ENCODE assay signal across 8 cellular contexts in genomic region chr3:136193273-136194043, GRCh38. TPM values are rescaled to one million over a fixed set of nuclear protein-coding genes. Genes with fewer than 3 reads are reported as not detected.
A peak's percentile ranks its signal among the peaks of the same experiment; 100 is the strongest.
DNase-seq lines count a peak whose midpoint lies in the region; ATAC-seq and TF ChIP-seq lines count a peak whose summit lies in the region.

No MANE protein-coding gene starts in this region.

- H3K9me3 Mint-ChIP-seq in activated T-cell treated with anti-CD3 and anti-CD28 coated beads, Interleukin-2, amount 50 U/mL, for 72 hours: no peaks in the 10 kb centered on the region

- no peak for ATAC-seq in activated T-cell treated with anti-CD3 and anti-CD28 coated beads, Interleukin-2, amount 50 U/mL, for 72 hours (replicated peaks in 1 of 2)
- no peak for ATAC-seq in HG03045 (IDR thresholded peaks at IDR 0.05; ENCODE audit: unreplicated experiment)
- no peak for ATAC-seq in GM19463 (IDR thresholded peaks at IDR 0.05; ENCODE audit: unreplicated experiment)
- no peak for ATAC-seq in HG03460 (IDR thresholded peaks at IDR 0.05; ENCODE audit: unreplicated experiment)

- TF ChIP-seq POLR2A in esophagus muscularis mucosa (IDR thresholded peaks at IDR 0.05; ENCODE audit: low read depth): no peak

- no peaks in the 10 kb centered on the region for H3K36me3 ChIP-seq in SJCRH30
- no peaks in the 10 kb centered on the region for H3K36me3 ChIP-seq in esophagus muscularis mucosa

- H3K4me3 ChIP-seq in SJCRH30 (peak overlapping the region; percentile 95), esophagus muscularis mucosa (peak overlapping the region; percentile 89 to 95 (median 92))

- intact Hi-C loops in esophagus muscularis mucosa (cut with DNase I): loop anchor here (2.0 to 10.0 kb wide), 4 partner anchors 46 to 671 kb away; partner anchors contain the start of genes NCK1 and PCCB

- DNase-seq in activated T-cell treated with anti-CD3 and anti-CD28 coated beads, Interleukin-2, amount 50 U/mL, for 72 hours: peak; percentile 18 to 21
- no peak for DNase-seq in activated T-cell treated with anti-CD3 and anti-CD28 coated beads, Interleukin-2, amount 50 U/mL, for 1 hour
- DNase-seq in SJCRH30 (peak in 1 of 2 experiments; percentile 34), esophagus muscularis mucosa (ENCODE audit: extremely low spot score) (no peak), pons (ENCODE audit: low spot score) (peak; percentile 45)

- no peak overlapping the region for H3K27ac ChIP-seq in SJCRH30
- peak overlapping the region; percentile 47 to 100 (median 100) for H3K27ac ChIP-seq in esophagus muscularis mucosa (replicated peaks in 1 of 4)

- H3K27me3 Mint-ChIP-seq in activated T-cell treated with anti-CD3 and anti-CD28 coated beads, Interleukin-2, amount 50 U/mL, for 72 hours (ENCODE audit: low read depth): no peaks in the 10 kb centered on the region

- no peak for TF ChIP-seq EP300 in esophagus muscularis mucosa (IDR thresholded peaks at IDR 0.05)

- peak overlapping the region; percentile 99 for H3K27ac Mint-ChIP-seq in activated T-cell treated with anti-CD3 and anti-CD28 coated beads, Interleukin-2, amount 50 U/mL, for 72 hours

- peak overlapping the region; percentile 97 to 99 for H3K4me3 Mint-ChIP-seq in activated T-cell treated with anti-CD3 and anti-CD28 coated beads, Interleukin-2, amount 50 U/mL, for 72 hours

- H3K36me3 Mint-ChIP-seq in activated T-cell treated with anti-CD3 and anti-CD28 coated beads, Interleukin-2, amount 50 U/mL, for 72 hours (ENCODE audit: insufficient read depth in 2 of 2): peaks cover 14 to 28% of the 10 kb centered on the region in 2 donors

- no peaks in the 10 kb centered on the region for H3K4me1 ChIP-seq in SJCRH30
- peaks cover 46 to 70% (median 63%) of the 10 kb centered on the region in 4 donors for H3K4me1 ChIP-seq in esophagus muscularis mucosa

- no peaks in the 10 kb centered on the region for H3K27me3 ChIP-seq in SJCRH30
- no peaks in the 10 kb centered on the region for H3K27me3 ChIP-seq in esophagus muscularis mucosa

- peaks cover 60% of the 10 kb centered on the region for H3K4me1 Mint-ChIP-seq in activated T-cell treated with anti-CD3 and anti-CD28 coated beads, Interleukin-2, amount 50 U/mL, for 72 hours (ENCODE audit: low read depth)

- TF ChIP-seq CTCF in esophagus muscularis mucosa (IDR thresholded peaks at IDR 0.05): no peak

- 3% methylated on average over 6 of the region's 6 CpGs for WGBS in esophagus muscularis mucosa

- H3K9me3 ChIP-seq in SJCRH30 (replicated peaks) (no peaks in the 10 kb centered on the region), esophagus muscularis mucosa (no peaks in the 10 kb centered on the region)

RNA-seq across cellular contexts. Expression of gene MSL2, which starts 2.7 kb away (rescaled TPM):
- total RNA-seq in activated T-cell treated with anti-CD3 and anti-CD28 coated beads, Interleukin-2, amount 50 U/mL, for 72 hours: 10 to 100 TPM; 71.0 to 71.6 TPM
- 23.5 and 26.2 TPM in 2 replicates for total RNA-seq in SJCRH30 (2014; rRNA removed; shearing (Covaris generic))
- 10 to 100 TPM; 18.7 to 25.3 (median 23.5) TPM for total RNA-seq in esophagus muscularis mucosa

RNA-seq across cellular contexts. Expression of gene PCCB, which starts 56.7 kb away (rescaled TPM):
- 10 to 100 TPM; 43.9 to 53.5 TPM for total RNA-seq in activated T-cell treated with anti-CD3 and anti-CD28 coated beads, Interleukin-2, amount 50 U/mL, for 72 hours
- 40.3 and 43.1 TPM in 2 replicates for total RNA-seq in SJCRH30 (2014; rRNA removed; shearing (Covaris generic))
- 10 to 100 TPM; 25.8 to 35.6 (median 31.4) TPM for total RNA-seq in esophagus muscularis mucosa

Comparison
In these comparisons a context has a peak if more than half of its experiments do, and no peak if none do; other contexts are left out.
1. DNase-seq: peak in activated T-cell treated with anti-CD3 and anti-CD28 coated beads, Interleukin-2, amount 50 U/mL, for 72 hours (2 of 2) and pons (single experiment); none in activated T-cell treated with anti-CD3 and anti-CD28 coated beads, Interleukin-2, amount 50 U/mL, for 1 hour (single experiment) and esophagus muscularis mucosa (single experiment).